ENCODE assay signal across 2 cellular contexts in the genomic region with DNA sequence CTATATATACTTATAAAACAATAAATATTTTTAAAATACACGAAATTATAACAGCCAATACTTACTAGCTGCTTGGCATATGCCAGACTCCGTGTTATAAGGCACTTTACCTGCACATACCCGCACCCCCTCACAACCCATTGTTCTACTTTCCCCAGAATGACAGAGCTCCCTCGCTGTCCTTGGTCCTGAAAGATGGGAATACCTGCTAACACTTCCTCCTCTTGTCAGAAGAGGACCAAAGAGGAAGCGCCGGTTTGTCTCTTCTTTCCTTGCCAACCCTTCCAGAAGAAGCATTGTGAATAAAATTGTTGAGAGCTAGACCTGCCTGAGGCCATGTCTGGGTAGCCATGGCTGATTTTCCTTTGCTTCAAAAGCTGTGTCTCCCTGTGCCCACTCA.
A peak's percentile ranks its signal among the peaks of the same experiment; 100 is the strongest.
TF ChIP-seq lines count a peak whose summit lies in the region.

No MANE protein-coding gene starts in this region.

TF ChIP-seq in HepG2, 621 proteins besides CTCF, POLR2A, EP300 and RAD21 (continues in another document):
- TF ChIP-seq, protein P1, sequence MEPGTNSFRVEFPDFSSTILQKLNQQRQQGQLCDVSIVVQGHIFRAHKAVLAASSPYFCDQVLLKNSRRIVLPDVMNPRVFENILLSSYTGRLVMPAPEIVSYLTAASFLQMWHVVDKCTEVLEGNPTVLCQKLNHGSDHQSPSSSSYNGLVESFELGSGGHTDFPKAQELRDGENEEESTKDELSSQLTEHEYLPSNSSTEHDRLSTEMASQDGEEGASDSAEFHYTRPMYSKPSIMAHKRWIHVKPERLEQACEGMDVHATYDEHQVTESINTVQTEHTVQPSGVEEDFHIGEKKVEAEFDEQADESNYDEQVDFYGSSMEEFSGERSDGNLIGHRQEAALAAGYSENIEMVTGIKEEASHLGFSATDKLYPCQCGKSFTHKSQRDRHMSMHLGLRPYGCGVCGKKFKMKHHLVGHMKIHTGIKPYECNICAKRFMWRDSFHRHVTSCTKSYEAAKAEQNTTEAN (CRISPR knock-in tag; conservative IDR thresholded peaks at IDR 0.05) = 0 out of 2 replicates have a peak, but pooled peaks have one; percentile 46
- TF ChIP-seq KDM5B (CRISPR knock-in tag; IDR thresholded peaks at IDR 0.05; ENCODE audit: borderline replicate concordance) (no peak), EHMT2 (IDR thresholded peaks at IDR 0.05; ENCODE audit: borderline replicate concordance, low read depth, low read length) (peak; percentile 90; the same call in 1 of the 2 replicates), ZNF607 (CRISPR knock-in tag; IDR thresholded peaks at IDR 0.05; ENCODE audit: borderline replicate concordance) (0 out of 2 replicates have a peak, but pooled peaks have one; percentile 49), ZBTB20 (CRISPR knock-in tag; IDR thresholded peaks at IDR 0.05; ENCODE audit: borderline replicate concordance, low read depth) (peak; percentile 28; the same call in 1 of the 2 replicates), SAP130 (CRISPR knock-in tag; IDR thresholded peaks at IDR 0.05; ENCODE audit: low read depth) (0 out of 2 replicates have a peak, but pooled peaks have one; percentile 23), ZFP37 (CRISPR knock-in tag; IDR thresholded peaks at IDR 0.05; ENCODE audit: borderline replicate concordance) (peak; percentile 42; the same call in 1 of the 2 replicates), ZNF441 (CRISPR knock-in tag; IDR thresholded peaks at IDR 0.05; ENCODE audit: borderline replicate concordance) (peak; percentile 58; the same call in 1 of the 2 replicates), HMG20B (CRISPR knock-in tag; conservative IDR thresholded peaks at IDR 0.05) (peak; percentile 63; the same call in 1 of the 2 replicates), MIER2 (CRISPR knock-in tag; IDR thresholded peaks at IDR 0.05) (peak; percentile 97), IRF2 (CRISPR knock-in tag; IDR thresholded peaks at IDR 0.05) (0 out of 2 replicates have a peak, but pooled peaks have one; percentile 26), ERF (CRISPR knock-in tag; IDR thresholded peaks at IDR 0.05) (0 out of 2 replicates have a peak, but pooled peaks have one; percentile 45), ZMAT3 (CRISPR knock-in tag; conservative IDR thresholded peaks at IDR 0.05) (no peak), ZNF644 (CRISPR knock-in tag; IDR thresholded peaks at IDR 0.05; ENCODE audit: low read depth) (0 out of 2 replicates have a peak, but pooled peaks have one; percentile 19), KDM4B (CRISPR knock-in tag; IDR thresholded peaks at IDR 0.05) (0 out of 2 replicates have a peak, but pooled peaks have one; percentile 27), NONO (IDR thresholded peaks at IDR 0.05) (no peak), NONO (CRISPR knock-in tag; conservative IDR thresholded peaks at IDR 0.05) (no peak), SOX5 (CRISPR knock-in tag; IDR thresholded peaks at IDR 0.05; ENCODE audit: borderline replicate concordance) (peak; percentile 41; the same call in 1 of the 2 replicates), SOX13 (IDR thresholded peaks at IDR 0.05) (no peak), SOX13 (CRISPR knock-in tag; conservative IDR thresholded peaks at IDR 0.05 in 1 of 2, IDR thresholded peaks at IDR 0.05 in 1 of 2) (peak in 1 of 2 experiments; percentile 29; a peak in 1 of 4 replicates), WIZ (CRISPR knock-in tag; IDR thresholded peaks at IDR 0.05) (peak; percentile 83; the same call in 1 of the 2 replicates), GABPA (IDR thresholded peaks at IDR 0.05; ENCODE audit: low read depth, low read length) (no peak), GABPA (CRISPR knock-in tag; IDR thresholded peaks at IDR 0.05; ENCODE audit: low read depth) (peak; percentile 30; the same call in 1 of the 2 replicates), ZSCAN9 (CRISPR knock-in tag; IDR thresholded peaks at IDR 0.05; ENCODE audit: borderline replicate concordance) (0 out of 2 replicates have a peak, but pooled peaks have one; percentile 35), ZBTB21 (CRISPR knock-in tag; IDR thresholded peaks at IDR 0.05) (peak; percentile 31; the same call in 1 of the 2 replicates), SALL1 (CRISPR knock-in tag; IDR thresholded peaks at IDR 0.05) (peak; percentile 36; the same call in 1 of the 2 replicates)
- TF ChIP-seq, protein P2, sequence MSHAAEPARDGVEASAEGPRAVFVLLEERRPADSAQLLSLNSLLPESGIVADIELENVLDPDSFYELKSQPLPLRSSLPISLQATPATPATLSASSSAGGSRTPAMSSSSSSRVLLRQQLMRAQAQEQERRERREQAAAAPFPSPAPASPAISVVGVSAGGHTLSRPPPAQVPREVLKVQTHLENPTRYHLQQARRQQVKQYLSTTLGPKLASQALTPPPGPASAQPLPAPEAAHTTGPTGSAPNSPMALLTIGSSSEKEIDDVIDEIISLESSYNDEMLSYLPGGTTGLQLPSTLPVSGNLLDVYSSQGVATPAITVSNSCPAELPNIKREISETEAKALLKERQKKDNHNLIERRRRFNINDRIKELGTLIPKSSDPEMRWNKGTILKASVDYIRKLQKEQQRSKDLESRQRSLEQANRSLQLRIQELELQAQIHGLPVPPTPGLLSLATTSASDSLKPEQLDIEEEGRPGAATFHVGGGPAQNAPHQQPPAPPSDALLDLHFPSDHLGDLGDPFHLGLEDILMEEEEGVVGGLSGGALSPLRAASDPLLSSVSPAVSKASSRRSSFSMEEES (CRISPR knock-in tag; IDR thresholded peaks at IDR 0.05) = peak; percentile 54; the same call in 1 of the 2 replicates
- TF ChIP-seq, protein P3, sequence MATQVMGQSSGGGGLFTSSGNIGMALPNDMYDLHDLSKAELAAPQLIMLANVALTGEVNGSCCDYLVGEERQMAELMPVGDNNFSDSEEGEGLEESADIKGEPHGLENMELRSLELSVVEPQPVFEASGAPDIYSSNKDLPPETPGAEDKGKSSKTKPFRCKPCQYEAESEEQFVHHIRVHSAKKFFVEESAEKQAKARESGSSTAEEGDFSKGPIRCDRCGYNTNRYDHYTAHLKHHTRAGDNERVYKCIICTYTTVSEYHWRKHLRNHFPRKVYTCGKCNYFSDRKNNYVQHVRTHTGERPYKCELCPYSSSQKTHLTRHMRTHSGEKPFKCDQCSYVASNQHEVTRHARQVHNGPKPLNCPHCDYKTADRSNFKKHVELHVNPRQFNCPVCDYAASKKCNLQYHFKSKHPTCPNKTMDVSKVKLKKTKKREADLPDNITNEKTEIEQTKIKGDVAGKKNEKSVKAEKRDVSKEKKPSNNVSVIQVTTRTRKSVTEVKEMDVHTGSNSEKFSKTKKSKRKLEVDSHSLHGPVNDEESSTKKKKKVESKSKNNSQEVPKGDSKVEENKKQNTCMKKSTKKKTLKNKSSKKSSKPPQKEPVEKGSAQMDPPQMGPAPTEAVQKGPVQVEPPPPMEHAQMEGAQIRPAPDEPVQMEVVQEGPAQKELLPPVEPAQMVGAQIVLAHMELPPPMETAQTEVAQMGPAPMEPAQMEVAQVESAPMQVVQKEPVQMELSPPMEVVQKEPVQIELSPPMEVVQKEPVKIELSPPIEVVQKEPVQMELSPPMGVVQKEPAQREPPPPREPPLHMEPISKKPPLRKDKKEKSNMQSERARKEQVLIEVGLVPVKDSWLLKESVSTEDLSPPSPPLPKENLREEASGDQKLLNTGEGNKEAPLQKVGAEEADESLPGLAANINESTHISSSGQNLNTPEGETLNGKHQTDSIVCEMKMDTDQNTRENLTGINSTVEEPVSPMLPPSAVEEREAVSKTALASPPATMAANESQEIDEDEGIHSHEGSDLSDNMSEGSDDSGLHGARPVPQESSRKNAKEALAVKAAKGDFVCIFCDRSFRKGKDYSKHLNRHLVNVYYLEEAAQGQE (IDR thresholded peaks at IDR 0.05; ENCODE audit: borderline replicate concordance in 1 of 2, low read depth in 1 of 2, low read length in 2 of 2) = peak; percentile 80 to 98

TF ChIP-seq in K562, 482 proteins besides CTCF, POLR2A, EP300 and RAD21 (continued from another document and continues in another):
- TF ChIP-seq, protein P4, sequence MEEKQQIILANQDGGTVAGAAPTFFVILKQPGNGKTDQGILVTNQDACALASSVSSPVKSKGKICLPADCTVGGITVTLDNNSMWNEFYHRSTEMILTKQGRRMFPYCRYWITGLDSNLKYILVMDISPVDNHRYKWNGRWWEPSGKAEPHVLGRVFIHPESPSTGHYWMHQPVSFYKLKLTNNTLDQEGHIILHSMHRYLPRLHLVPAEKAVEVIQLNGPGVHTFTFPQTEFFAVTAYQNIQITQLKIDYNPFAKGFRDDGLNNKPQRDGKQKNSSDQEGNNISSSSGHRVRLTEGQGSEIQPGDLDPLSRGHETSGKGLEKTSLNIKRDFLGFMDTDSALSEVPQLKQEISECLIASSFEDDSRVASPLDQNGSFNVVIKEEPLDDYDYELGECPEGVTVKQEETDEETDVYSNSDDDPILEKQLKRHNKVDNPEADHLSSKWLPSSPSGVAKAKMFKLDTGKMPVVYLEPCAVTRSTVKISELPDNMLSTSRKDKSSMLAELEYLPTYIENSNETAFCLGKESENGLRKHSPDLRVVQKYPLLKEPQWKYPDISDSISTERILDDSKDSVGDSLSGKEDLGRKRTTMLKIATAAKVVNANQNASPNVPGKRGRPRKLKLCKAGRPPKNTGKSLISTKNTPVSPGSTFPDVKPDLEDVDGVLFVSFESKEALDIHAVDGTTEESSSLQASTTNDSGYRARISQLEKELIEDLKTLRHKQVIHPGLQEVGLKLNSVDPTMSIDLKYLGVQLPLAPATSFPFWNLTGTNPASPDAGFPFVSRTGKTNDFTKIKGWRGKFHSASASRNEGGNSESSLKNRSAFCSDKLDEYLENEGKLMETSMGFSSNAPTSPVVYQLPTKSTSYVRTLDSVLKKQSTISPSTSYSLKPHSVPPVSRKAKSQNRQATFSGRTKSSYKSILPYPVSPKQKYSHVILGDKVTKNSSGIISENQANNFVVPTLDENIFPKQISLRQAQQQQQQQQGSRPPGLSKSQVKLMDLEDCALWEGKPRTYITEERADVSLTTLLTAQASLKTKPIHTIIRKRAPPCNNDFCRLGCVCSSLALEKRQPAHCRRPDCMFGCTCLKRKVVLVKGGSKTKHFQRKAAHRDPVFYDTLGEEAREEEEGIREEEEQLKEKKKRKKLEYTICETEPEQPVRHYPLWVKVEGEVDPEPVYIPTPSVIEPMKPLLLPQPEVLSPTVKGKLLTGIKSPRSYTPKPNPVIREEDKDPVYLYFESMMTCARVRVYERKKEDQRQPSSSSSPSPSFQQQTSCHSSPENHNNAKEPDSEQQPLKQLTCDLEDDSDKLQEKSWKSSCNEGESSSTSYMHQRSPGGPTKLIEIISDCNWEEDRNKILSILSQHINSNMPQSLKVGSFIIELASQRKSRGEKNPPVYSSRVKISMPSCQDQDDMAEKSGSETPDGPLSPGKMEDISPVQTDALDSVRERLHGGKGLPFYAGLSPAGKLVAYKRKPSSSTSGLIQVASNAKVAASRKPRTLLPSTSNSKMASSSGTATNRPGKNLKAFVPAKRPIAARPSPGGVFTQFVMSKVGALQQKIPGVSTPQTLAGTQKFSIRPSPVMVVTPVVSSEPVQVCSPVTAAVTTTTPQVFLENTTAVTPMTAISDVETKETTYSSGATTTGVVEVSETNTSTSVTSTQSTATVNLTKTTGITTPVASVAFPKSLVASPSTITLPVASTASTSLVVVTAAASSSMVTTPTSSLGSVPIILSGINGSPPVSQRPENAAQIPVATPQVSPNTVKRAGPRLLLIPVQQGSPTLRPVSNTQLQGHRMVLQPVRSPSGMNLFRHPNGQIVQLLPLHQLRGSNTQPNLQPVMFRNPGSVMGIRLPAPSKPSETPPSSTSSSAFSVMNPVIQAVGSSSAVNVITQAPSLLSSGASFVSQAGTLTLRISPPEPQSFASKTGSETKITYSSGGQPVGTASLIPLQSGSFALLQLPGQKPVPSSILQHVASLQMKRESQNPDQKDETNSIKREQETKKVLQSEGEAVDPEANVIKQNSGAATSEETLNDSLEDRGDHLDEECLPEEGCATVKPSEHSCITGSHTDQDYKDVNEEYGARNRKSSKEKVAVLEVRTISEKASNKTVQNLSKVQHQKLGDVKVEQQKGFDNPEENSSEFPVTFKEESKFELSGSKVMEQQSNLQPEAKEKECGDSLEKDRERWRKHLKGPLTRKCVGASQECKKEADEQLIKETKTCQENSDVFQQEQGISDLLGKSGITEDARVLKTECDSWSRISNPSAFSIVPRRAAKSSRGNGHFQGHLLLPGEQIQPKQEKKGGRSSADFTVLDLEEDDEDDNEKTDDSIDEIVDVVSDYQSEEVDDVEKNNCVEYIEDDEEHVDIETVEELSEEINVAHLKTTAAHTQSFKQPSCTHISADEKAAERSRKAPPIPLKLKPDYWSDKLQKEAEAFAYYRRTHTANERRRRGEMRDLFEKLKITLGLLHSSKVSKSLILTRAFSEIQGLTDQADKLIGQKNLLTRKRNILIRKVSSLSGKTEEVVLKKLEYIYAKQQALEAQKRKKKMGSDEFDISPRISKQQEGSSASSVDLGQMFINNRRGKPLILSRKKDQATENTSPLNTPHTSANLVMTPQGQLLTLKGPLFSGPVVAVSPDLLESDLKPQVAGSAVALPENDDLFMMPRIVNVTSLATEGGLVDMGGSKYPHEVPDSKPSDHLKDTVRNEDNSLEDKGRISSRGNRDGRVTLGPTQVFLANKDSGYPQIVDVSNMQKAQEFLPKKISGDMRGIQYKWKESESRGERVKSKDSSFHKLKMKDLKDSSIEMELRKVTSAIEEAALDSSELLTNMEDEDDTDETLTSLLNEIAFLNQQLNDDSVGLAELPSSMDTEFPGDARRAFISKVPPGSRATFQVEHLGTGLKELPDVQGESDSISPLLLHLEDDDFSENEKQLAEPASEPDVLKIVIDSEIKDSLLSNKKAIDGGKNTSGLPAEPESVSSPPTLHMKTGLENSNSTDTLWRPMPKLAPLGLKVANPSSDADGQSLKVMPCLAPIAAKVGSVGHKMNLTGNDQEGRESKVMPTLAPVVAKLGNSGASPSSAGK (IDR thresholded peaks at IDR 0.05) = no peak
- peak; percentile 30; the same call in 1 of the 2 replicates for TF ChIP-seq ZNF197 (CRISPR knock-in tag; IDR thresholded peaks at IDR 0.05; ENCODE audit: low read depth)
- TF ChIP-seq EHMT2 (IDR thresholded peaks at IDR 0.05) = peak; percentile 94
- TF ChIP-seq, protein P5, sequence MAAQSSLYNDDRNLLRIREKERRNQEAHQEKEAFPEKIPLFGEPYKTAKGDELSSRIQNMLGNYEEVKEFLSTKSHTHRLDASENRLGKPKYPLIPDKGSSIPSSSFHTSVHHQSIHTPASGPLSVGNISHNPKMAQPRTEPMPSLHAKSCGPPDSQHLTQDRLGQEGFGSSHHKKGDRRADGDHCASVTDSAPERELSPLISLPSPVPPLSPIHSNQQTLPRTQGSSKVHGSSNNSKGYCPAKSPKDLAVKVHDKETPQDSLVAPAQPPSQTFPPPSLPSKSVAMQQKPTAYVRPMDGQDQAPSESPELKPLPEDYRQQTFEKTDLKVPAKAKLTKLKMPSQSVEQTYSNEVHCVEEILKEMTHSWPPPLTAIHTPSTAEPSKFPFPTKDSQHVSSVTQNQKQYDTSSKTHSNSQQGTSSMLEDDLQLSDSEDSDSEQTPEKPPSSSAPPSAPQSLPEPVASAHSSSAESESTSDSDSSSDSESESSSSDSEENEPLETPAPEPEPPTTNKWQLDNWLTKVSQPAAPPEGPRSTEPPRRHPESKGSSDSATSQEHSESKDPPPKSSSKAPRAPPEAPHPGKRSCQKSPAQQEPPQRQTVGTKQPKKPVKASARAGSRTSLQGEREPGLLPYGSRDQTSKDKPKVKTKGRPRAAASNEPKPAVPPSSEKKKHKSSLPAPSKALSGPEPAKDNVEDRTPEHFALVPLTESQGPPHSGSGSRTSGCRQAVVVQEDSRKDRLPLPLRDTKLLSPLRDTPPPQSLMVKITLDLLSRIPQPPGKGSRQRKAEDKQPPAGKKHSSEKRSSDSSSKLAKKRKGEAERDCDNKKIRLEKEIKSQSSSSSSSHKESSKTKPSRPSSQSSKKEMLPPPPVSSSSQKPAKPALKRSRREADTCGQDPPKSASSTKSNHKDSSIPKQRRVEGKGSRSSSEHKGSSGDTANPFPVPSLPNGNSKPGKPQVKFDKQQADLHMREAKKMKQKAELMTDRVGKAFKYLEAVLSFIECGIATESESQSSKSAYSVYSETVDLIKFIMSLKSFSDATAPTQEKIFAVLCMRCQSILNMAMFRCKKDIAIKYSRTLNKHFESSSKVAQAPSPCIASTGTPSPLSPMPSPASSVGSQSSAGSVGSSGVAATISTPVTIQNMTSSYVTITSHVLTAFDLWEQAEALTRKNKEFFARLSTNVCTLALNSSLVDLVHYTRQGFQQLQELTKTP (IDR thresholded peaks at IDR 0.05; ENCODE audit: low read depth in 1 of 2, partially characterized antibody in 2 of 2) = peak in 1 of 2 experiments; percentile 45
